Comparison of ENCODE assay signal across 31 cellular contexts in the genomic region with DNA sequence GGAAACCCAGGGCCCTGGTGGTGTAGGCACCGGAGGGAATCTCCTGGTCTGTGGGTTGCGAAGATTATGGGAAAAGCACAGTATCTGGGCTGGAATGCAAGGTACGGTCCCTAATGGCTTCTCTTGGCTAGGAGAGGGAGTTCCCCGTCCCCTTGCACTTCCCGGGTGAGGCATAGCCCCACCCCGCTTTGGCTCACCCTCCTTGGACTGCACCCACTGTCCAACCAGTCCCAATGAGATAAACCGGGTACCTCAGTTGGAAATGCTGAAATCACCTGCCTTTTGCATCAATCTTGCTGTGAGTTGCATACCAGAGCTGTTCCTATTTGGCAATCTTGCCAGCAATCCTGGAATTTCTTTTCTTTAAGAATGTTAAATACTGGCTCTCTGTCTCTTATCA.
"Had no signal": no experiment of that assay in that cellular context is flagged by ENCODE, and none has a peak within 500 bp of the region (broad histone marks: within the 10 kb centered on the region; RNA-seq: fewer than 3 reads in every experiment).

No MANE protein-coding gene starts in this region.

- DNase-seq: activated CD4-positive, alpha-beta memory T cell treated with anti-CD3 and anti-CD28 coated beads for 36 hours; activated CD4-positive, alpha-beta T cell treated with anti-CD3 and anti-CD28 coated beads, Interleukin-2, amount 10 ng/mL, durations not matched to agents 24 days and 14 days; activated CD4-positive, CD25-positive, alpha-beta regulatory T cell treated with anti-CD3 and anti-CD28 coated beads, Interleukin-2, amount 50 U/mL, for 72 hours; activated CD8-positive, alpha-beta memory T cell treated with anti-CD3 and anti-CD28 coated beads, Interleukin-2, amount 50 U/mL, for 4 hours; activated effector memory CD4-positive, alpha-beta T cell treated with anti-CD3 and anti-CD28 coated beads, Interleukin-2, amount 50 U/mL, for 16 hours; activated naive CD4-positive, alpha-beta T cell treated with anti-CD3 and anti-CD28 coated beads, Interleukin-2, amount 10 ng/mL, durations not matched to agents 7 days and 5 days; activated T-cell treated with anti-CD3 and anti-CD28 coated beads, Interleukin-2, amount 50 U/mL, for 1 hour; amniotic stem cell; caudate nucleus; cortex of kidney; effector memory CD8-positive, alpha-beta T cell; foreskin keratinocyte; heart left ventricle; left ventricle myocardium inferior; mucosa of descending colon; right cardiac atrium; stimulated activated CD4-positive, alpha-beta T cell treated with anti-CD3 and anti-CD28 coated beads, Interleukin-15, amount 100 ng/mL, for 24 hours; stimulated activated CD4-positive, alpha-beta T cell treated with anti-CD3 and anti-CD28 coated beads, Interleukin-2, amount 100 ng/mL, for 24 hours; stimulated activated naive B cell treated with anti-CD40 and anti-IgM and Interleukin-4, amounts not matched to agents 10 μg/mL and 1 μg/mL and 100 μg/mL, for 72 hours; T-helper 9 cell; tibial artery; upper lobe of right lung; WERI-Rb-1 had no signal

- H3K36me3 Mint-ChIP-seq: activated CD4-positive, alpha-beta memory T cell treated with anti-CD3 and anti-CD28 coated beads for 36 hours; activated naive CD4-positive, alpha-beta T cell treated with anti-CD3 and anti-CD28 coated beads, Interleukin-2, amount 10 ng/mL, durations not matched to agents 7 days and 5 days; stimulated activated naive B cell treated with anti-CD40 and anti-IgM and Interleukin-4, amounts not matched to agents 10 μg/mL and 1 μg/mL and 100 μg/mL, for 72 hours had no signal

- H3K4me3 Mint-ChIP-seq: activated CD4-positive, alpha-beta memory T cell treated with anti-CD3 and anti-CD28 coated beads for 36 hours; activated CD4-positive, alpha-beta T cell treated with anti-CD3 and anti-CD28 coated beads, Interleukin-2, amount 10 ng/mL, durations not matched to agents 24 days and 14 days; activated naive CD4-positive, alpha-beta T cell treated with anti-CD3 and anti-CD28 coated beads, Interleukin-2, amount 10 ng/mL, durations not matched to agents 7 days and 5 days; activated T-helper 1 cell treated with anti-CD3 and anti-CD28 coated beads, Interleukin-12 subunit alpha, Interleukin-12 subunit beta, Interleukin-2, Interleukin-4 antibody, amounts not matched to agents 30 ng/mL and 10 ng/mL and 1 ng/mL, durations not matched to agents 14 hours and 24 hours and 36 hours; effector memory CD8-positive, alpha-beta T cell; natural killer cell treated with Interleukin-12 subunit alpha and Interleukin-12 subunit beta and Interleukin-15 and Interleukin-18, amount 100 ng/mL, for 72 hours; stimulated activated naive B cell treated with anti-CD40 and anti-IgM and Interleukin-4, amounts not matched to agents 10 μg/mL and 1 μg/mL and 100 μg/mL, for 72 hours had no signal

- H3K4me3 ChIP-seq: heart left ventricle, left ventricle myocardium inferior, lung, mucosa of descending colon, suprapubic skin, tibial artery, upper lobe of right lung had no signal

- H3K9me3 ChIP-seq: tibial artery, upper lobe of right lung had no signal

- H3K27me3 Mint-ChIP-seq: activated CD4-positive, alpha-beta memory T cell treated with anti-CD3 and anti-CD28 coated beads for 36 hours; activated CD4-positive, alpha-beta T cell treated with anti-CD3 and anti-CD28 coated beads, Interleukin-2, amount 10 ng/mL, durations not matched to agents 24 days and 14 days; activated naive CD4-positive, alpha-beta T cell treated with anti-CD3 and anti-CD28 coated beads, Interleukin-2, amount 10 ng/mL, durations not matched to agents 7 days and 5 days; effector memory CD8-positive, alpha-beta T cell; natural killer cell treated with Interleukin-12 subunit alpha and Interleukin-12 subunit beta and Interleukin-15 and Interleukin-18, amount 100 ng/mL, for 72 hours; stimulated activated naive B cell treated with anti-CD40 and anti-IgM and Interleukin-4, amounts not matched to agents 10 μg/mL and 1 μg/mL and 100 μg/mL, for 72 hours had no signal

- FAIRE-seq: astrocyte, endothelial cell of umbilical vein, islet of Langerhans, TTC549 had no signal

- H3K36me3 ChIP-seq: heart left ventricle, left ventricle myocardium inferior, suprapubic skin, tibial artery, upper lobe of right lung, WERI-Rb-1 had no signal

- H3K27me3 ChIP-seq: foreskin keratinocyte, heart left ventricle, suprapubic skin, tibial artery, upper lobe of right lung had no signal

- H3K27ac ChIP-seq: foreskin keratinocyte, heart left ventricle, left ventricle myocardium inferior, suprapubic skin, tibial artery, upper lobe of right lung, WERI-Rb-1 had no signal

- H3K4me1 ChIP-seq: foreskin keratinocyte, heart left ventricle, left ventricle myocardium inferior, suprapubic skin, tibial artery, upper lobe of right lung had no signal

- H3K27ac Mint-ChIP-seq: activated CD4-positive, alpha-beta memory T cell treated with anti-CD3 and anti-CD28 coated beads for 36 hours; activated CD4-positive, alpha-beta T cell treated with anti-CD3 and anti-CD28 coated beads, Interleukin-2, amount 10 ng/mL, durations not matched to agents 24 days and 14 days; activated naive CD4-positive, alpha-beta T cell treated with anti-CD3 and anti-CD28 coated beads, Interleukin-2, amount 10 ng/mL, durations not matched to agents 7 days and 5 days; activated T-helper 1 cell treated with anti-CD3 and anti-CD28 coated beads, Interleukin-12 subunit alpha, Interleukin-12 subunit beta, Interleukin-2, Interleukin-4 antibody, amounts not matched to agents 30 ng/mL and 10 ng/mL and 1 ng/mL, durations not matched to agents 14 hours and 24 hours and 36 hours; effector memory CD8-positive, alpha-beta T cell; natural killer cell treated with Interleukin-12 subunit alpha and Interleukin-12 subunit beta and Interleukin-15 and Interleukin-18, amount 100 ng/mL, for 72 hours; stimulated activated naive B cell treated with anti-CD40 and anti-IgM and Interleukin-4, amounts not matched to agents 10 μg/mL and 1 μg/mL and 100 μg/mL, for 72 hours had no signal

- H3K4me1 Mint-ChIP-seq: activated CD4-positive, alpha-beta T cell treated with anti-CD3 and anti-CD28 coated beads, Interleukin-2, amount 10 ng/mL, durations not matched to agents 24 days and 14 days; activated naive CD4-positive, alpha-beta T cell treated with anti-CD3 and anti-CD28 coated beads, Interleukin-2, amount 10 ng/mL, durations not matched to agents 7 days and 5 days; stimulated activated naive B cell treated with anti-CD40 and anti-IgM and Interleukin-4, amounts not matched to agents 10 μg/mL and 1 μg/mL and 100 μg/mL, for 72 hours had no signal
